In the genomic region with DNA sequence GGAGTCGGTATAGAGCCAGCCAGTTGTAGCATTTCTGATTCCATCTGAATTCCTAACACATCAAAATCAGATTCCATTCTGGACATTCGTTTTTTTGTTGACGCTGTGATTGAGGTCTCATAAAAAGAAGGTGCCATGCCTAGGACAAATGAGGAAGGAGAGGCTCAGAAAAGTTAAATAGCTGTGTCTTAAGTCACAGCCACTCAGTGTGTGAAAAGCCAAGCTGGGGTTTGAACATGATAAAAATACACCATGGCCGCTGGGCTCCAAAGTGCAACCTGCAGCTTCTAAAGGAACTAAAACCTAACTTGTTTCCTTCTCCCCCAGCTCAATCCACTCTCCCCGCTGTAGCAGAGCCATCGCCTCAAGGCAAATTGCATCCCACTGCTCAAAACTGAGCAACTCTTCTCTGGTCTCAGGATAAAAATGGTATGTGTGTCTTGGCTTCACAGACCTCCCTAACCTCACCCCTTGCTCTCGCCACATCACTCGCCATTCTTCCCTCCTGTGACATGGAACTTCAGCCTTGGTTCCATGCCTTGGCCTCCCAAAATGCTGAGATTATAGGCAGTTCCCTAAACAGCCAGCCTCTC, we compare ENCODE assay signal across 15 cellular contexts. TPM values are rescaled to one million over a fixed set of nuclear protein-coding genes. Genes with fewer than 3 reads are reported as not detected.
DNase-seq lines count a peak whose midpoint lies in the region; ATAC-seq and TF ChIP-seq lines count a peak whose summit lies in the region.
"Had no signal": no experiment of that assay in that cellular context is flagged by ENCODE, and none has a peak within 500 bp of the region (broad histone marks: within the 10 kb centered on the region; RNA-seq: fewer than 3 reads in every experiment).

No MANE protein-coding gene starts in this region.

- H3K36me3 Mint-ChIP-seq in stimulated activated naive CD8-positive, alpha-beta T cell treated with anti-CD3 and anti-CD28 coated beads, Interleukin-15, Interleukin-2, amounts not matched to agents 100 ng/mL and 50 ng/mL, for 24 hours (ENCODE audit: low read depth) = no peaks in the 10 kb centered on the region
- no peaks in the 10 kb centered on the region for H3K36me3 Mint-ChIP-seq in activated T-helper 1 cell treated with anti-CD3 and anti-CD28 coated beads, Interleukin-12 subunit alpha, Interleukin-12 subunit beta, Interleukin-2, Interleukin-4 antibody, amounts not matched to agents 30 ng/mL and 10 ng/mL and 1 ng/mL, durations not matched to agents 14 hours and 24 hours and 36 hours (ENCODE audit: low read depth)
- H3K36me3 Mint-ChIP-seq: CD14-positive monocyte had no signal

- WGBS in adrenal gland, 4 donors = 84 to 88% (median 87%) methylated on average over 8 of the region's 8 CpGs

- no peak for TF ChIP-seq CTCF in adrenal gland (IDR thresholded peaks at IDR 0.05)

- no peak for DNase-seq in stimulated activated naive CD8-positive, alpha-beta T cell treated with anti-CD3 and anti-CD28 coated beads, Interleukin-15, Interleukin-2, amounts not matched to agents 100 U/mL and 50 U/mL, for 24 hours
- no peak for DNase-seq in activated T-helper 1 cell treated with anti-CD3 and anti-CD28 coated beads, Interleukin-12 subunit alpha, Interleukin-12 subunit beta, Interleukin-2, Interleukin-4 antibody, amounts not matched to agents 30 ng/mL and 10 ng/mL and 1 ng/mL, durations not matched to agents 14 hours and 24 hours and 36 hours (ENCODE audit: low spot score)
- DNase-seq in AG08396 (ENCODE audit: low spot score) (no peak), adrenal gland (no peak), SIG-M5 treated with dmso at 0.1 percent for 504 hours (lab: John Stamatoyannopoulos, UW; ENCODE audit: unreplicated experiment) (no peak)
- DNase-seq: DMS79 treated with DMSO at 0.1 percent for 48 hours had no signal

- H3K4me3 ChIP-seq in mucosa of rectum (ENCODE audit: low read length in 2 of 2) = no peak overlapping the region
- no peak overlapping the region for H3K4me3 ChIP-seq in adrenal gland
- H3K4me3 ChIP-seq: A549, lower lobe of right lung, SJSA1, tibial nerve had no signal

- intact Hi-C loops in activated T-helper 1 cell treated with anti-CD3 and anti-CD28 coated beads, Interleukin-12 subunit alpha, Interleukin-12 subunit beta, Interleukin-2, Interleukin-4 antibody, amounts not matched to agents 30 ng/mL and 10 ng/mL and 1 ng/mL, durations not matched to agents 14 hours and 24 hours and 36 hours (cut with micrococcal nuclease) = loop anchor here (2.0 to 5.0 kb wide), 2 partner anchors 461 to 691 kb away; no protein-coding TSS in a partner anchor
- intact Hi-C loops in adrenal gland (cut with DNase I) = loop anchor here (2.0 to 5.0 kb wide), 4 partner anchors 191 to 471 kb away; no protein-coding TSS in a partner anchor

- TF ChIP-seq POLR2A in adrenal gland (IDR thresholded peaks at IDR 0.05) = no peak

- H3K4me1 ChIP-seq in mucosa of rectum (ENCODE audit: control insufficient read depth in 2 of 2, insufficient read depth in 2 of 2, low read length in 2 of 2) = peaks cover 12 to 16% of the 10 kb centered on the region in 2 donors
- no peaks in the 10 kb centered on the region for H3K4me1 ChIP-seq in adrenal gland (replicated peaks in 1 of 2)
- H3K4me1 ChIP-seq: SJSA1 had no signal

- H3K27ac ChIP-seq in mucosa of rectum (ENCODE audit: low read depth in 2 of 2, low read length in 2 of 2) (peak overlapping the region; percentile 54 to 59), adrenal gland (no peak overlapping the region)
- H3K27ac ChIP-seq: lower lobe of right lung, SJSA1 had no signal

- peak overlapping the region; percentile 67 for H3K27ac Mint-ChIP-seq in stimulated activated naive CD8-positive, alpha-beta T cell treated with anti-CD3 and anti-CD28 coated beads, Interleukin-15, Interleukin-2, amounts not matched to agents 100 ng/mL and 50 ng/mL, for 24 hours
- H3K27ac Mint-ChIP-seq in activated T-helper 1 cell treated with anti-CD3 and anti-CD28 coated beads, Interleukin-12 subunit alpha, Interleukin-12 subunit beta, Interleukin-2, Interleukin-4 antibody, amounts not matched to agents 30 ng/mL and 10 ng/mL and 1 ng/mL, durations not matched to agents 14 hours and 24 hours and 36 hours = peak overlapping the region; percentile 40

- H3K4me3 Mint-ChIP-seq in stimulated activated naive CD8-positive, alpha-beta T cell treated with anti-CD3 and anti-CD28 coated beads, Interleukin-15, Interleukin-2, amounts not matched to agents 100 ng/mL and 50 ng/mL, for 24 hours = no peak overlapping the region
- H3K4me3 Mint-ChIP-seq in activated T-helper 1 cell treated with anti-CD3 and anti-CD28 coated beads, Interleukin-12 subunit alpha, Interleukin-12 subunit beta, Interleukin-2, Interleukin-4 antibody, amounts not matched to agents 30 ng/mL and 10 ng/mL and 1 ng/mL, durations not matched to agents 14 hours and 24 hours and 36 hours = no peak overlapping the region

- no peaks in the 10 kb centered on the region for H3K9me3 ChIP-seq in mucosa of rectum (ENCODE audit: control insufficient read depth in 2 of 2, low read length in 2 of 2)
- no peaks in the 10 kb centered on the region for H3K9me3 ChIP-seq in adrenal gland (replicated peaks in 1 of 3)
- H3K9me3 ChIP-seq: A549, lower lobe of right lung, SJSA1, tibial nerve had no signal

- H3K9ac ChIP-seq in mucosa of rectum (ENCODE audit: low read depth in 1 of 2, low read length in 2 of 2) = peak overlapping the region in 1 of 2 donors; percentile 52

- no peaks in the 10 kb centered on the region for H3K9me3 Mint-ChIP-seq in stimulated activated naive CD8-positive, alpha-beta T cell treated with anti-CD3 and anti-CD28 coated beads, Interleukin-15, Interleukin-2, amounts not matched to agents 100 ng/mL and 50 ng/mL, for 24 hours
- H3K9me3 Mint-ChIP-seq in activated T-helper 1 cell treated with anti-CD3 and anti-CD28 coated beads, Interleukin-12 subunit alpha, Interleukin-12 subunit beta, Interleukin-2, Interleukin-4 antibody, amounts not matched to agents 30 ng/mL and 10 ng/mL and 1 ng/mL, durations not matched to agents 14 hours and 24 hours and 36 hours = no peaks in the 10 kb centered on the region
- H3K9me3 Mint-ChIP-seq: CD14-positive monocyte, nephron progenitor cell had no signal

- no peak for ATAC-seq in stimulated activated naive CD8-positive, alpha-beta T cell treated with anti-CD3 and anti-CD28 coated beads, Interleukin-15, Interleukin-2, amounts not matched to agents 100 U/mL and 50 U/mL, for 24 hours
- ATAC-seq in HG03571 (IDR thresholded peaks at IDR 0.05; ENCODE audit: unreplicated experiment) = no peak

- H3K4me1 Mint-ChIP-seq in stimulated activated naive CD8-positive, alpha-beta T cell treated with anti-CD3 and anti-CD28 coated beads, Interleukin-15, Interleukin-2, amounts not matched to agents 100 ng/mL and 50 ng/mL, for 24 hours (ENCODE audit: low read depth) = peaks cover 19% of the 10 kb centered on the region
- H3K4me1 Mint-ChIP-seq in activated T-helper 1 cell treated with anti-CD3 and anti-CD28 coated beads, Interleukin-12 subunit alpha, Interleukin-12 subunit beta, Interleukin-2, Interleukin-4 antibody, amounts not matched to agents 30 ng/mL and 10 ng/mL and 1 ng/mL, durations not matched to agents 14 hours and 24 hours and 36 hours (ENCODE audit: low read depth) = peaks cover 13% of the 10 kb centered on the region

- H3K27me3 ChIP-seq in mucosa of rectum (ENCODE audit: control insufficient read depth in 2 of 2, insufficient read depth in 2 of 2, low read length in 2 of 2) (no peaks in the 10 kb centered on the region), adrenal gland (no peaks in the 10 kb centered on the region)
- H3K27me3 ChIP-seq: SJSA1, tibial nerve had no signal

- H3K36me3 ChIP-seq in mucosa of rectum (ENCODE audit: control insufficient read depth in 2 of 2, insufficient read depth in 2 of 2, low read length in 2 of 2) = no peaks in the 10 kb centered on the region
- H3K36me3 ChIP-seq in adrenal gland (replicated peaks in 1 of 2) = no peaks in the 10 kb centered on the region
- H3K36me3 ChIP-seq: lower lobe of right lung, SJSA1, tibial nerve had no signal

- H3K27me3 Mint-ChIP-seq in stimulated activated naive CD8-positive, alpha-beta T cell treated with anti-CD3 and anti-CD28 coated beads, Interleukin-15, Interleukin-2, amounts not matched to agents 100 ng/mL and 50 ng/mL, for 24 hours = no peaks in the 10 kb centered on the region
- H3K27me3 Mint-ChIP-seq in activated T-helper 1 cell treated with anti-CD3 and anti-CD28 coated beads, Interleukin-12 subunit alpha, Interleukin-12 subunit beta, Interleukin-2, Interleukin-4 antibody, amounts not matched to agents 30 ng/mL and 10 ng/mL and 1 ng/mL, durations not matched to agents 14 hours and 24 hours and 36 hours (ENCODE audit: insufficient read depth) = peaks cover 7% of the 10 kb centered on the region

RNA-seq across cellular contexts. Expression of a gene that starts 22.1 kb away (rescaled TPM):
- 36.6 and 39.2 TPM in 2 replicates for total RNA-seq in activated T-helper 1 cell treated with anti-CD3 and anti-CD28 coated beads, Interleukin-12 subunit alpha, Interleukin-12 subunit beta, Interleukin-2, Interleukin-4 antibody, amounts not matched to agents 30 ng/mL and 10 ng/mL and 1 ng/mL, durations not matched to agents 14 hours and 24 hours and 36 hours
- 10 to 100 TPM; 26.8 to 69.9 (median 42.1) TPM for total RNA-seq in adrenal gland
- 10 to 100 TPM; 15.4 to 42.8 (median 18.5) TPM for polyA plus RNA-seq in adrenal gland

Comparison
In these comparisons a context has a peak if more than half of its experiments do, and no peak if none do; other contexts are left out.
1. H3K27ac ChIP-seq: peak in mucosa of rectum (2 of 2); none in adrenal gland (0 of 5).